Comparison of ENCODE assay signal across 1 cellular context in genomic region chr4:15914291-15914690, GRCh38.
TF ChIP-seq lines count a peak whose summit lies in the region.

No MANE protein-coding gene starts in this region.

TF ChIP-seq in HCT116, 20 proteins besides CTCF, POLR2A, EP300 and RAD21 (continued from another document):
- TF ChIP-seq ZFX (IDR thresholded peaks at IDR 0.05) (no peak), SIN3A (IDR thresholded peaks at IDR 0.05; ENCODE audit: low read depth) (no peak), ZNF274 (IDR thresholded peaks at IDR 0.05; ENCODE audit: low read depth, low read length) (no peak)
